ENCODE assay signal across 20 cellular contexts in the genomic region with DNA sequence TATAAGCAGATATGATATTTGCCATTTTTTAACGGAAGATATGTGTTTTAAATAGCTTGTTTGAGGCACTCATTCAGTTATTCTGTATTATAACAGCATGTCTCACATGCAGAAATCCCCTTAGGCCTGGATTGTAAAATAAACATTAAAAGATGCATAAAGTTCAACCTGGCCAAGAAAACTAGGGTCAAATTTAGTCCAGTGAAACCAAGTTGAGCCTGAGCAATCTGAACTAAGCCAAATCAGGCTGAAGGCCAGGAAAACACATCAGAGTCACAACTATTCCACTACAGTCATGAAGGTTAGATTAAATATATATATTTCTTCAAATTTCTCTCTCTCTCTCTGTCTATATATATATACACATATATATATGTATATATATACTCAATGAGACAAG.
"Had no signal": no experiment of that assay in that cellular context is flagged by ENCODE, and none has a peak within 500 bp of the region (broad histone marks: within the 10 kb centered on the region; RNA-seq: fewer than 3 reads in every experiment).

No MANE protein-coding gene starts in this region.

- H3K36me3 ChIP-seq: SJCRH30, thoracic aorta, upper lobe of left lung had no signal

- H3K36me3 Mint-ChIP-seq: activated naive CD8-positive, alpha-beta T cell had no signal

- H3K4me3 ChIP-seq: SJCRH30, smooth muscle cell, thoracic aorta, upper lobe of left lung had no signal

- ATAC-seq: activated CD8-positive, alpha-beta T cell treated with anti-CD3 and anti-CD28 coated beads, Interleukin-2, amount 10 ng/mL, durations not matched to agents 7 days and 5 days; activated T-helper 17 cell treated with anti-CD3 and anti-CD28 coated beads, Interleukin-2, amount 50 U/mL, for 72 hours; left ventricle myocardium superior; sciatic nerve had no signal

- H3K27ac Mint-ChIP-seq: activated CD8-positive, alpha-beta T cell treated with anti-CD3 and anti-CD28 coated beads, Interleukin-2, amount 10 ng/mL, durations not matched to agents 7 days and 5 days; activated naive CD8-positive, alpha-beta T cell; activated T-cell treated with anti-CD3 and anti-CD28 coated beads, Interleukin-2, amount 50 U/mL, for 24 hours; activated T-helper 17 cell treated with anti-CD3 and anti-CD28 coated beads, Interleukin-2, amount 50 U/mL, for 72 hours; nephron progenitor cell had no signal

- H3K4me2 ChIP-seq: smooth muscle cell had no signal

- H3K27ac ChIP-seq: SJCRH30, thoracic aorta, upper lobe of left lung had no signal

- H3K27me3 ChIP-seq: SJCRH30, upper lobe of left lung had no signal

- H3K4me1 ChIP-seq: SJCRH30, upper lobe of left lung had no signal

- H3K9me3 ChIP-seq: SJCRH30 had no signal

- DNase-seq: activated CD4-positive, alpha-beta T cell treated with anti-CD3 and anti-CD28 coated beads for 1 hour; activated CD4-positive, alpha-beta T cell treated with anti-CD3 and anti-CD28 coated beads, Interleukin-2, amount 50 U/mL, for 1 hour; activated CD8-positive, alpha-beta T cell treated with anti-CD3 and anti-CD28 coated beads, Interleukin-2, amount 10 ng/mL, durations not matched to agents 7 days and 5 days; activated T-cell treated with anti-CD3 and anti-CD28 coated beads, Interleukin-2, amount 50 U/mL, for 24 hours; cerebellar nuclear complex; cortex of kidney; hippocampal formation; left ventricle myocardium superior; nephron progenitor cell; posterior cingulate gyrus; SJCRH30; stimulated activated CD4-positive, alpha-beta T cell treated with anti-CD3 and anti-CD28 coated beads, Interleukin-2, amount 100 ng/mL, for 48 hours; stimulated activated naive CD4-positive, alpha-beta T cell; T-helper 9 cell; upper lobe of left lung had no signal

- H3K27me3 Mint-ChIP-seq: activated naive CD8-positive, alpha-beta T cell; activated T-cell treated with anti-CD3 and anti-CD28 coated beads, Interleukin-2, amount 50 U/mL, for 24 hours; activated T-helper 17 cell treated with anti-CD3 and anti-CD28 coated beads, Interleukin-2, amount 50 U/mL, for 72 hours had no signal

- H3K4me3 Mint-ChIP-seq: activated CD8-positive, alpha-beta T cell treated with anti-CD3 and anti-CD28 coated beads, Interleukin-2, amount 10 ng/mL, durations not matched to agents 7 days and 5 days; activated naive CD8-positive, alpha-beta T cell; activated T-cell treated with anti-CD3 and anti-CD28 coated beads, Interleukin-2, amount 50 U/mL, for 24 hours; activated T-helper 17 cell treated with anti-CD3 and anti-CD28 coated beads, Interleukin-2, amount 50 U/mL, for 72 hours; nephron progenitor cell had no signal

- H3K4me1 Mint-ChIP-seq: activated T-helper 17 cell treated with anti-CD3 and anti-CD28 coated beads, Interleukin-2, amount 50 U/mL, for 72 hours; nephron progenitor cell had no signal

- H3K9me3 Mint-ChIP-seq: nephron progenitor cell had no signal
